ENCODE assay signal across 23 cellular contexts in the genomic region with DNA sequence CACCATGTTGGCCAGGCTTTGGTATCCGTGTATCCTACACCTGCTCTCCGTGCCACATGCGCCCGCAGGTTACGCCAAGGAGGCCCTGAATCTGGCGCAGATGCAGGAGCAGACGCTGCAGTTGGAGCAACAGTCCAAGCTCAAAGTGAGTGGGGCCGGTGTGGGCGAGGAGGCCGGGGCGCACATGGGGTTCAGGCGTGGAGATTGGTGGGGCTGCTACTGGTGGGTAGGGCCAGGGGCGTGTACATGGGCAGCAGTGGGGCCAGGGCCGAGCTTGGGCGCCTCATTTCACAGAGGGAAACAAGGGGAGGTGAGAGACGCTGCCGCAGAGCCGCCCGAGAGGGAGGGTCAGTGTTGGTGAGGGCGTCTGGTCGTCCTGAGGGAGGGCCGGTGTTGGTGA.
"Had no signal": no experiment of that assay in that cellular context is flagged by ENCODE, and none has a peak within 500 bp of the region (broad histone marks: within the 10 kb centered on the region; RNA-seq: fewer than 3 reads in every experiment).

No MANE protein-coding gene starts in this region.

- DNase-seq: Karpas-422, KG1, MG63, NCI-H1092, NCI-H1105 treated with DMSO at 0.1 percent for 48 hours, NCI-H1436, NCI-H187, NCI-H2029, NCI-H2081 treated with DMSO at 0.1 percent for 48 hours, NCI-H2171, NCI-H226, NCI-H446, NCI-H510A, NCI-H524 treated with DMSO at 0.1 percent for 48 hours, NCI-H69, NCI-H774, PC-3, SHP77 treated with DMSO at 0.1 percent for 48 hours, SJCRH30 had no signal

- H3K4me1 ChIP-seq: SJCRH30 had no signal

- H3K27me3 ChIP-seq: MG63, SJCRH30 had no signal

- ATAC-seq: Panc1, PC-3, SK-N-SH treated with all-trans-retinoic acid at 6 μM for 48 hours had no signal

- H3K27ac ChIP-seq: HL-60, RWPE1, SJCRH30 had no signal

- H3K4me3 ChIP-seq: MG63, SJCRH30 had no signal

- H3K9me3 ChIP-seq: MG63, SJCRH30 had no signal
